In the genomic region with DNA sequence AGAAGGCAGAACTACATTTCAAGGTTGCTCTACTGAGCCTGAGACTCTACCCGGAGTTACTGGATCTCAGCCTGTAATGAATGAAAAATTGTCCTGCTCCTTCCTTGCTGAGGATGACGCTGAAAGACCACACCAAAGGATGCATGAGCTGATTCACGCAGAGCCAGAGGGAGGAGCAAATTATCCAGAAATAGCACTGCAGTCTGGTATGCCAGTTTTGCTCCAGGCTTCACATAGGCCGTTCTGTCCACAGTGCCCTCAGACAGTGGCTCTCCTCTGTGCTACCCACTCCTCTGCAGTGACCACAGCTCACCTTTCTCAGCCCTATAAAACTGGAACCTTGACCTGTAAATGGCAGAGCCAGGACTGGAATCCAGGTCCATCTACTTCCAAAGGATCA, we compare ENCODE assay signal across 14 cellular contexts.
A peak's percentile ranks its signal among the peaks of the same experiment; 100 is the strongest.
DNase-seq lines count a peak whose midpoint lies in the region; ATAC-seq, FAIRE-seq and TF ChIP-seq lines count a peak whose summit lies in the region.
"Had no signal": no experiment of that assay in that cellular context is flagged by ENCODE, and none has a peak within 500 bp of the region (broad histone marks: within the 10 kb centered on the region; RNA-seq: fewer than 3 reads in every experiment).

No MANE protein-coding gene starts in this region.

- peak; percentile 13 for TF ChIP-seq CTCF in AG09309 (IDR thresholded peaks at IDR 0.05; ENCODE audit: control insufficient read depth, insufficient read depth, low read depth, low read length, missing control alignments)
- TF ChIP-seq CTCF in HFFc6 (IDR thresholded peaks at IDR 0.05) = peak; percentile 29; the same call in 1 of the 2 replicates
- no peak for TF ChIP-seq CTCF in astrocyte (IDR thresholded peaks at IDR 0.05; ENCODE audit: insufficient read depth, low read depth, low read length)
- TF ChIP-seq CTCF in heart left ventricle (IDR thresholded peaks at IDR 0.05) = peak in 4 of 12 donors; percentile 4 to 21 (median 16)
- no peak for TF ChIP-seq CTCF in Caco-2 (IDR thresholded peaks at IDR 0.05; ENCODE audit: insufficient read depth in 1 of 2, low read depth in 1 of 2, low read length in 1 of 2, severe bottlenecking in 1 of 2, unreplicated experiment in 1 of 2)
- no peak for TF ChIP-seq CTCF in type B pancreatic cell (conservative IDR thresholded peaks at IDR 0.05)

- H3K9ac ChIP-seq in astrocyte (ENCODE audit: low read length) = no peak overlapping the region

- H3K9me3 ChIP-seq in astrocyte (ENCODE audit: insufficient read depth, low read depth, low read length) (no peaks in the 10 kb centered on the region), heart left ventricle (no peaks in the 10 kb centered on the region), Caco-2 (no peaks in the 10 kb centered on the region)

- H3K36me3 Mint-ChIP-seq in HFFc6 (ENCODE audit: low read depth) (no peaks in the 10 kb centered on the region), astrocyte (ENCODE audit: low read depth, unreplicated experiment) (no peaks in the 10 kb centered on the region), Caco-2 (ENCODE audit: insufficient read depth, unreplicated experiment) (no peaks in the 10 kb centered on the region), type B pancreatic cell (no peaks in the 10 kb centered on the region)

- no peak for TF ChIP-seq POLR2A in heart left ventricle (IDR thresholded peaks at IDR 0.05)

- H3K27me3 ChIP-seq in astrocyte (ENCODE audit: insufficient read depth, low read length) = no peaks in the 10 kb centered on the region
- no peaks in the 10 kb centered on the region for H3K27me3 ChIP-seq in heart left ventricle
- no peaks in the 10 kb centered on the region for H3K27me3 ChIP-seq in Caco-2 (replicated peaks; ENCODE audit: control insufficient read depth, insufficient read depth, low read length)

- no peak overlapping the region for H3K4me3 ChIP-seq in AG09309 (ENCODE audit: control insufficient read depth, low read depth, low read length)
- H3K4me3 ChIP-seq in astrocyte (ENCODE audit: insufficient read depth, low read depth, low read length) = no peak overlapping the region
- H3K4me3 ChIP-seq in heart left ventricle = no peak overlapping the region
- H3K4me3 ChIP-seq in Caco-2 (ENCODE audit: low read depth, low read length) = no peak overlapping the region

- peak; percentile 5 for FAIRE-seq in astrocyte (lab: Jason Lieb, UNC)
- FAIRE-seq: small intestine had no signal

- H3K9me3 Mint-ChIP-seq in HFFc6 (no peaks in the 10 kb centered on the region), astrocyte (ENCODE audit: unreplicated experiment) (peaks cover 2% of the 10 kb centered on the region), Caco-2 (ENCODE audit: unreplicated experiment) (no peaks in the 10 kb centered on the region), type B pancreatic cell (no peaks in the 10 kb centered on the region)

- H3K4me1 Mint-ChIP-seq in HFFc6 (ENCODE audit: low read depth) (peaks cover 11% of the 10 kb centered on the region), astrocyte (ENCODE audit: low read depth, unreplicated experiment) (peaks cover 3% of the 10 kb centered on the region), Caco-2 (ENCODE audit: low read depth, unreplicated experiment) (no peaks in the 10 kb centered on the region), type B pancreatic cell (ENCODE audit: unreplicated experiment) (peaks cover 7% of the 10 kb centered on the region)

- DNase-seq in AG09309 (ENCODE audit: low read depth) (peak; percentile 14), HFFc6 (peak; percentile 58), astrocyte (ENCODE audit: low read depth) (peak; percentile 5), heart left ventricle (peak in 3 of 5 donors; percentile 23 to 34 (median 25)), Caco-2 (no peak), type B pancreatic cell (ENCODE audit: extremely low spot score, unreplicated experiment) (no peak), HuH-7 (ENCODE audit: low spot score) (no peak)
- DNase-seq: activated CD4-positive, alpha-beta T cell treated with anti-CD3 and anti-CD28 coated beads, Interleukin-2, amount 50 U/mL, for 4 hours; AML-193; nucleus accumbens; small intestine; T1000 had no signal

- H3K27ac ChIP-seq in astrocyte (ENCODE audit: low read depth, low read length) (no peak overlapping the region), heart left ventricle (no peak overlapping the region)

- no peaks in the 10 kb centered on the region for H3K79me2 ChIP-seq in astrocyte (ENCODE audit: insufficient read depth, low read length)

- H2AFZ ChIP-seq in astrocyte (ENCODE audit: low read depth, low read length) = peak overlapping the region; percentile 35

- H4K20me1 ChIP-seq in astrocyte (ENCODE audit: insufficient read depth, low read length) = no peaks in the 10 kb centered on the region

- H3K4me1 ChIP-seq in astrocyte (ENCODE audit: insufficient read depth, low read length) (no peaks in the 10 kb centered on the region), heart left ventricle (peaks cover 0 to 8% (median 0%) of the 10 kb centered on the region in 12 donors), Caco-2 (no peaks in the 10 kb centered on the region)

- no peak overlapping the region for H3K4me2 ChIP-seq in astrocyte (ENCODE audit: low read length)

- intact Hi-C loops in heart left ventricle (cut with DNase I) (no loop called here), Caco-2 (cut with micrococcal nuclease; ENCODE audit: unreplicated experiment) (no loop called here)

- H3K4me3 Mint-ChIP-seq in HFFc6 = no peak overlapping the region
- no peak overlapping the region for H3K4me3 Mint-ChIP-seq in astrocyte (ENCODE audit: unreplicated experiment)
- no peak overlapping the region for H3K4me3 Mint-ChIP-seq in Caco-2 (ENCODE audit: unreplicated experiment)
- H3K4me3 Mint-ChIP-seq in type B pancreatic cell = no peak overlapping the region
- H3K4me3 Mint-ChIP-seq: dendritic cell treated with granulocyte-macrophage colony-stimulating factor and Interleukin-4, amounts not matched to agents 40 ng/mL and 50 ng/mL, for 4 days had no signal

- H3K27ac Mint-ChIP-seq in HFFc6 (no peak overlapping the region), astrocyte (ENCODE audit: unreplicated experiment) (no peak overlapping the region), Caco-2 (ENCODE audit: unreplicated experiment) (no peak overlapping the region), type B pancreatic cell (no peak overlapping the region)
- H3K27ac Mint-ChIP-seq: dendritic cell treated with granulocyte-macrophage colony-stimulating factor and Interleukin-4, amounts not matched to agents 40 ng/mL and 50 ng/mL, for 4 days had no signal

- peak; percentile 91 to 95 (median 94) for ATAC-seq in heart left ventricle
- ATAC-seq in GM21360 (IDR thresholded peaks at IDR 0.05; ENCODE audit: unreplicated experiment) = no peak

- POLR2A ChIA-PET in Caco-2 (lab: Charles Lee) = no interaction called here

- WGBS in heart left ventricle, 4 donors = 29 to 52% (median 43%) methylated on average over 4 of the region's 4 CpGs

- H3K27me3 Mint-ChIP-seq in HFFc6 (ENCODE audit: insufficient read depth) (peaks cover 20% of the 10 kb centered on the region), astrocyte (ENCODE audit: low read depth, unreplicated experiment) (peaks cover 14% of the 10 kb centered on the region), Caco-2 (ENCODE audit: insufficient read depth, unreplicated experiment) (peaks cover 16% of the 10 kb centered on the region), type B pancreatic cell (peaks cover 6% of the 10 kb centered on the region)

- H3K36me3 ChIP-seq in astrocyte (ENCODE audit: insufficient read depth, low read length) = no peaks in the 10 kb centered on the region
- H3K36me3 ChIP-seq in heart left ventricle = no peaks in the 10 kb centered on the region
- H3K36me3 ChIP-seq in Caco-2 (ENCODE audit: control insufficient read depth, insufficient read depth, low read length) = no peaks in the 10 kb centered on the region

- BruUV-seq in Caco-2 (replicated peaks; lab: Mats Ljungman, UMichigan) = no TSS peak

- CTCF ChIA-PET in Caco-2 (lab: Charles Lee) = no interaction called here

Comparison
In these comparisons a context has a peak if more than half of its experiments do, and no peak if none do; other contexts are left out.
1. DNase-seq: peak in AG09309 (single experiment), HFFc6 (single experiment), astrocyte (single experiment) and heart left ventricle (3 of 5); none in Caco-2 (0 of 2), type B pancreatic cell (single experiment) and HuH-7 (single experiment).
2. CTCF ChIP-seq: peak in AG09309 (single experiment) and HFFc6 (single experiment); none in astrocyte (single experiment), Caco-2 (0 of 2) and type B pancreatic cell (single experiment).